ENCODE assay signal across 33 cellular contexts in genomic region chr4:150713251-150713650, GRCh38.
A peak's percentile ranks its signal among the peaks of the same experiment; 100 is the strongest.
DNase-seq lines count a peak whose midpoint lies in the region; TF ChIP-seq lines count a peak whose summit lies in the region.
"Had no signal": no experiment of that assay in that cellular context is flagged by ENCODE, and none has a peak within 500 bp of the region (broad histone marks: within the 10 kb centered on the region; RNA-seq: fewer than 3 reads in every experiment).

No MANE protein-coding gene starts in this region.

- H3K4me1 ChIP-seq in CD4-positive, alpha-beta memory T cell (ENCODE audit: insufficient read depth, low read length): no peaks in the 10 kb centered on the region
- H3K4me1 ChIP-seq in sigmoid colon: no peaks in the 10 kb centered on the region
- H3K4me1 ChIP-seq: A549; BLaER1; BLaER1 treated with 17β-estradiol and CSF1 and Interleukin-3, amounts not matched to agents 10 nM and 100 nM; Caco-2 had no signal

- intact Hi-C loops in CD4-positive, alpha-beta memory T cell (cut with micrococcal nuclease): no loop called here
- intact Hi-C loops in sigmoid colon (cut with DNase I): no loop called here

- H3K36me3 Mint-ChIP-seq in CD4-positive, alpha-beta memory T cell: peaks cover 0 to 19% of the 10 kb centered on the region in 2 donors
- H3K36me3 Mint-ChIP-seq: CD14-positive monocyte had no signal

- H3K4me1 Mint-ChIP-seq in CD4-positive, alpha-beta memory T cell: peaks cover 0 to 10% (median 4%) of the 10 kb centered on the region in 4 donors
- H3K4me1 Mint-ChIP-seq: B cell, CD14-positive monocyte had no signal

- H3K27me3 ChIP-seq in CD4-positive, alpha-beta memory T cell (ENCODE audit: insufficient read depth, low read length): no peaks in the 10 kb centered on the region
- H3K27me3 ChIP-seq in sigmoid colon: no peaks in the 10 kb centered on the region
- H3K27me3 ChIP-seq: BE2C; BLaER1; BLaER1 treated with 17β-estradiol and CSF1 and Interleukin-3, amounts not matched to agents 10 nM and 100 nM had no signal

- H3K27ac ChIP-seq in C4-2B: peak overlapping the region; percentile 76
- H3K27ac ChIP-seq in VCaP: peak overlapping the region; percentile 64; the same call in 1 of the 2 replicates
- H3K27ac ChIP-seq in CD4-positive, alpha-beta memory T cell (ENCODE audit: low read depth, low read length): no peak overlapping the region
- H3K27ac ChIP-seq in sigmoid colon: no peak overlapping the region
- H3K27ac ChIP-seq: 22Rv1; A549; BLaER1; BLaER1 treated with 17β-estradiol and CSF1 and Interleukin-3, amounts not matched to agents 10 nM and 100 nM had no signal

- H3K4me3 ChIP-seq in CD4-positive, alpha-beta memory T cell (ENCODE audit: low read length in 2 of 2): no peak overlapping the region
- H3K4me3 ChIP-seq in sigmoid colon: no peak overlapping the region
- H3K4me3 ChIP-seq: A549; BLaER1; BLaER1 treated with 17β-estradiol and CSF1 and Interleukin-3, amounts not matched to agents 10 nM and 100 nM had no signal

- H3K9me3 ChIP-seq in CD4-positive, alpha-beta memory T cell (ENCODE audit: control insufficient read depth in 1 of 2, low read length in 2 of 2): no peaks in the 10 kb centered on the region
- no peaks in the 10 kb centered on the region for H3K9me3 ChIP-seq in sigmoid colon
- H3K9me3 ChIP-seq: A549; BE2C; BLaER1; BLaER1 treated with 17β-estradiol and CSF1 and Interleukin-3, amounts not matched to agents 10 nM and 100 nM; Caco-2 had no signal

- DNase-seq in dermis blood vessel endothelial cell (peak; percentile 4), dermis microvascular lymphatic vessel endothelial cell (ENCODE audit: low read depth in 2 of 2) (peak; percentile 38 to 60), sigmoid colon (no peak), NCI-H526 (lab: John Stamatoyannopoulos, UW) (no peak)
- DNase-seq in CD4-positive, alpha-beta memory T cell: no peak
- DNase-seq in activated CD8-positive, alpha-beta memory T cell treated with anti-CD3 and anti-CD28 coated beads, Interleukin-2, amount 50 U/mL, for 4 hours: no peak
- DNase-seq: 8988T; ACHN; AML-193; BE2C; C1 segment of cervical spinal cord; Caco-2; Calu3; CD4-positive, alpha-beta T cell; CD4-positive, CD25-positive, alpha-beta regulatory T cell; CD8-positive, alpha-beta memory T cell; CD8-positive, alpha-beta T cell; COR-L47; DMS 273 treated with DMSO at 0.1 percent for 48 hours; DMS153; DMS53; DMS79; DMS79 treated with DMSO at 0.1 percent for 48 hours; DND-41; EL had no signal

- H3K9me3 Mint-ChIP-seq in CD4-positive, alpha-beta memory T cell: no peaks in the 10 kb centered on the region
- H3K9me3 Mint-ChIP-seq: CD14-positive monocyte; CD4-positive, alpha-beta T cell; CD8-positive, alpha-beta memory T cell; CD8-positive, alpha-beta T cell had no signal

- TF ChIP-seq EP300 in sigmoid colon (IDR thresholded peaks at IDR 0.05): no peak

- H3K4me3 Mint-ChIP-seq in CD4-positive, alpha-beta memory T cell: no peak overlapping the region
- H3K4me3 Mint-ChIP-seq: B cell; CD14-positive monocyte; CD4-positive, alpha-beta T cell; CD4-positive, CD25-positive, alpha-beta regulatory T cell; CD8-positive, alpha-beta memory T cell; CD8-positive, alpha-beta T cell had no signal

- 92 to 96% methylated on average over 2 of the region's 2 CpGs for WGBS in sigmoid colon, 2 donors

- POLR2A ChIA-PET in CD4-positive, alpha-beta memory T cell (lab: Charles Lee; ENCODE audit: partially characterized antibody): no interaction called here

- H3K27me3 Mint-ChIP-seq in CD4-positive, alpha-beta memory T cell: no peaks in the 10 kb centered on the region
- H3K27me3 Mint-ChIP-seq: B cell; CD4-positive, alpha-beta T cell; CD4-positive, CD25-positive, alpha-beta regulatory T cell; CD8-positive, alpha-beta memory T cell had no signal

- no peak overlapping the region for H3K27ac Mint-ChIP-seq in CD4-positive, alpha-beta memory T cell
- H3K27ac Mint-ChIP-seq: B cell; CD14-positive monocyte; CD4-positive, alpha-beta T cell; CD4-positive, CD25-positive, alpha-beta regulatory T cell; CD8-positive, alpha-beta memory T cell; CD8-positive, alpha-beta T cell had no signal

- no peak for TF ChIP-seq POLR2A in sigmoid colon (IDR thresholded peaks at IDR 0.05)

- H3K36me3 ChIP-seq in CD4-positive, alpha-beta memory T cell (ENCODE audit: insufficient read depth, low read length): no peaks in the 10 kb centered on the region
- H3K36me3 ChIP-seq in sigmoid colon: no peaks in the 10 kb centered on the region
- H3K36me3 ChIP-seq: BE2C; BLaER1; BLaER1 treated with 17β-estradiol and CSF1 and Interleukin-3, amounts not matched to agents 10 nM and 100 nM had no signal

- TF ChIP-seq CTCF in C4-2B (conservative IDR thresholded peaks at IDR 0.05) (no peak), VCaP (conservative IDR thresholded peaks at IDR 0.05) (no peak), sigmoid colon (IDR thresholded peaks at IDR 0.05) (no peak)

- CTCF ChIA-PET in CD4-positive, alpha-beta memory T cell (lab: Charles Lee; ENCODE audit: partially characterized antibody): no interaction called here

Comparison
In these comparisons a context has a peak if more than half of its experiments do, and no peak if none do; other contexts are left out.
1. H3K27ac ChIP-seq: peak in C4-2B (single experiment) and VCaP (single experiment); none in CD4-positive, alpha-beta memory T cell (single experiment) and sigmoid colon (0 of 4).
2. DNase-seq: peak in dermis blood vessel endothelial cell (single experiment) and dermis microvascular lymphatic vessel endothelial cell (2 of 2); none in CD4-positive, alpha-beta memory T cell (0 of 5), sigmoid colon (single experiment), activated CD8-positive, alpha-beta memory T cell treated with anti-CD3 and anti-CD28 coated beads, Interleukin-2, amount 50 U/mL, for 4 hours (single experiment) and NCI-H526 (0 of 2).